In genomic region chr6:152598858-152599537, GRCh38 we compare ENCODE assay signal across 14 cellular contexts. TPM values are rescaled to one million over a fixed set of nuclear protein-coding genes. Genes with fewer than 3 reads are reported as not detected.
DNase-seq lines count a peak whose midpoint lies in the region; ATAC-seq and TF ChIP-seq lines count a peak whose summit lies in the region.
"Had no signal": no experiment of that assay in that cellular context is flagged by ENCODE, and none has a peak within 500 bp of the region (broad histone marks: within the 10 kb centered on the region; RNA-seq: fewer than 3 reads in every experiment).

No MANE protein-coding gene starts in this region.

- H2AK5ac ChIP-seq in mesenchymal stem cell (ENCODE audit: low read length, severe bottlenecking) = no peak overlapping the region

- no peak overlapping the region for H2BK5ac ChIP-seq in mesenchymal stem cell (ENCODE audit: low read depth, low read length, poor library complexity, severe bottlenecking)

- no peak overlapping the region for H4K91ac ChIP-seq in mesenchymal stem cell (ENCODE audit: low read length)

- peak overlapping the region; percentile 23 for H3K9ac ChIP-seq in mesenchymal stem cell (ENCODE audit: low read length)
- H3K9ac ChIP-seq: KMS-11 had no signal

- no peak overlapping the region for H2BK15ac ChIP-seq in mesenchymal stem cell (ENCODE audit: low read depth, poor library complexity, severe bottlenecking)

- DNase-seq in brain microvascular endothelial cell (peak; percentile 7), fibroblast of villous mesenchyme (ENCODE audit: low read depth) (peak; percentile 38), mesenchymal stem cell (no peak), vagina (ENCODE audit: extremely low spot score in 2 of 2) (no peak), body of pancreas (no peak), epidermal melanocyte (ENCODE audit: insufficient read length, low spot score) (no peak)
- DNase-seq: activated CD8-positive, alpha-beta T cell treated with anti-CD3 and anti-CD28 coated beads, Interleukin-2, amount 10 ng/mL, durations not matched to agents 7 days and 5 days; activated effector memory CD4-positive, alpha-beta T cell treated with anti-CD3 and anti-CD28 coated beads, Interleukin-2, amount 50 U/mL, for 16 hours; effector memory CD4-positive, alpha-beta T cell; midbrain; SIG-M5 had no signal

- H3K4me3 ChIP-seq in brain microvascular endothelial cell (ENCODE audit: low read depth, low read length) (no peak overlapping the region), fibroblast of villous mesenchyme (ENCODE audit: low read depth, low read length) (no peak overlapping the region), mesenchymal stem cell (ENCODE audit: insufficient read depth in 1 of 2, low read depth in 1 of 2, low read length in 2 of 2) (no peak overlapping the region), vagina (no peak overlapping the region), body of pancreas (no peak overlapping the region)

- TF ChIP-seq POLR2A in vagina (IDR thresholded peaks at IDR 0.05) = no peak
- no peak for TF ChIP-seq POLR2A in body of pancreas (IDR thresholded peaks at IDR 0.05)

- no peaks in the 10 kb centered on the region for H3K4me1 ChIP-seq in mesenchymal stem cell (ENCODE audit: control insufficient read depth, insufficient read depth, low read depth, low read length)
- no peaks in the 10 kb centered on the region for H3K4me1 ChIP-seq in vagina
- no peaks in the 10 kb centered on the region for H3K4me1 ChIP-seq in body of pancreas

- in situ Hi-C loops in brain microvascular endothelial cell (cut with HindIII; ENCODE audit: low pct_ligation_motif_present, low sequenced_read_pairs) = no loop called here

- no peaks in the 10 kb centered on the region for H3K79me1 ChIP-seq in mesenchymal stem cell (replicated peaks; ENCODE audit: low read length, poor library complexity, severe bottlenecking)

- H3K36me3 ChIP-seq in brain microvascular endothelial cell (replicated peaks) (no peaks in the 10 kb centered on the region), mesenchymal stem cell (ENCODE audit: control insufficient read depth in 1 of 2, insufficient read depth in 2 of 2, low read depth in 1 of 2, low read length in 2 of 2) (no peaks in the 10 kb centered on the region), vagina (no peaks in the 10 kb centered on the region), body of pancreas (replicated peaks in 1 of 2; ENCODE audit: insufficient read depth in 1 of 2, low read depth in 2 of 2) (no peaks in the 10 kb centered on the region)

- 50% methylated on average over 2 of the region's 4 CpGs for WGBS in mesenchymal stem cell
- 47 to 53% methylated on average over 4 of the region's 4 CpGs for WGBS in body of pancreas, 2 donors

- TF ChIP-seq CTCF in brain microvascular endothelial cell (IDR thresholded peaks at IDR 0.05; ENCODE audit: low read depth, low read length, missing control alignments) = no peak
- TF ChIP-seq CTCF in fibroblast of villous mesenchyme (IDR thresholded peaks at IDR 0.05; ENCODE audit: insufficient read depth, low read depth, low read length) = no peak
- no peak for TF ChIP-seq CTCF in vagina (IDR thresholded peaks at IDR 0.05)
- TF ChIP-seq CTCF in body of pancreas (IDR thresholded peaks at IDR 0.05) = no peak

- no peak overlapping the region for H2BK12ac ChIP-seq in mesenchymal stem cell (ENCODE audit: low read length in 2 of 2)

- intact Hi-C loops in vagina (cut with DNase I) = no loop called here
- intact Hi-C loops in body of pancreas (cut with DNase I) = no loop called here

- no peak overlapping the region for H3K4ac ChIP-seq in mesenchymal stem cell (ENCODE audit: low read depth in 1 of 2, low read length in 2 of 2)

- H3K14ac ChIP-seq in mesenchymal stem cell (ENCODE audit: low read length in 2 of 2) = no peak overlapping the region

- no peak overlapping the region for H3K23ac ChIP-seq in mesenchymal stem cell (ENCODE audit: low read length in 2 of 2)

- no peak overlapping the region for H3K18ac ChIP-seq in mesenchymal stem cell (ENCODE audit: low read depth in 1 of 2, low read length in 2 of 2)

- H2AFZ ChIP-seq in mesenchymal stem cell (ENCODE audit: low read depth, low read length) = no peak overlapping the region

- H3K27me3 ChIP-seq in brain microvascular endothelial cell (replicated peaks) (no peaks in the 10 kb centered on the region), mesenchymal stem cell (ENCODE audit: control insufficient read depth in 1 of 2, insufficient read depth in 1 of 2, low read length in 2 of 2) (no peaks in the 10 kb centered on the region), vagina (no peaks in the 10 kb centered on the region), body of pancreas (no peaks in the 10 kb centered on the region)

- H3K4me2 ChIP-seq in mesenchymal stem cell (ENCODE audit: low read length, poor library complexity, severe bottlenecking) = no peak overlapping the region
- H3K4me2 ChIP-seq: KMS-11 had no signal

- no peak for ATAC-seq in HG02642 (IDR thresholded peaks at IDR 0.05; ENCODE audit: poor library complexity, unreplicated experiment)
- ATAC-seq in body of pancreas = no peak
- ATAC-seq: activated CD8-positive, alpha-beta T cell treated with anti-CD3 and anti-CD28 coated beads, Interleukin-2, amount 10 ng/mL, durations not matched to agents 7 days and 5 days had no signal

- no peak overlapping the region for H4K8ac ChIP-seq in mesenchymal stem cell (ENCODE audit: low read length)

- H3K9me3 ChIP-seq in mesenchymal stem cell (ENCODE audit: control insufficient read depth, low read length) (no peaks in the 10 kb centered on the region), vagina (no peaks in the 10 kb centered on the region), body of pancreas (no peaks in the 10 kb centered on the region)

- H2BK120ac ChIP-seq in mesenchymal stem cell (ENCODE audit: low read depth, low read length) = no peak overlapping the region

- H3K27ac ChIP-seq in brain microvascular endothelial cell = no peak overlapping the region
- H3K27ac ChIP-seq in mesenchymal stem cell (ENCODE audit: low read length, poor library complexity, severe bottlenecking) = no peak overlapping the region
- H3K27ac ChIP-seq in vagina = peak overlapping the region; percentile 65
- H3K27ac ChIP-seq in body of pancreas = no peak overlapping the region
- H3K27ac ChIP-seq: C4-2B, KMS-11 had no signal

RNA-seq across cellular contexts. Expression of gene SYNE1, which starts 38.2 kb away (rescaled TPM):
- total RNA-seq in fibroblast of villous mesenchyme (101 and 145 TPM in 2 replicates), vagina (81.5 TPM), body of pancreas (100 to 1,000 TPM; 109 to 123 TPM)
- 15.3 TPM for polyA plus RNA-seq in mesenchymal stem cell (2013, experiment 1 of 2)
- 16.7 TPM for polyA plus RNA-seq in mesenchymal stem cell (2013, experiment 2 of 2)

Comparison
In these comparisons a context has a peak if more than half of its experiments do, and no peak if none do; other contexts are left out.
1. DNase-seq: peak in brain microvascular endothelial cell (single experiment) and fibroblast of villous mesenchyme (single experiment); none in mesenchymal stem cell (single experiment), vagina (0 of 2), body of pancreas (0 of 4) and epidermal melanocyte (single experiment).